In the genomic region with DNA sequence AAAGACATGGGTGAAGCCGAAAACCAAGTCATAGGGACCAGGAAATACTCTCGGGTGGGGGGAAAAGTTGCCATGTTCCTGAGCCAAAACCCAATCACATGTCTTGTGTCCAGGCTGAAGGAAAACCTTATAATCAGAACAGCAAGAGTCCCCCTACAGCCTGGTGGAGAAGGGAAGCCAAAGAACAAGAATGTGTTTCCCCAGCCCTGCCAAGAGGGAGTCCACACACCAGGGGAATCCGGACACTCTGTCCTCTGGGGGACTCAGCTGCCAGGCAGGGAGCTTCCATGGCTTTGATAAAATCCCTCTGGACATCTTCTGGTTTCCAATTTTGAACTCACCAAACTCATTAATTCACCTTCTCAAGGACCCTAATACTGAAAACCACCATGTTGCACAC, we compare ENCODE assay signal across 33 cellular contexts.
"Had no signal": no experiment of that assay in that cellular context is flagged by ENCODE, and none has a peak within 500 bp of the region (broad histone marks: within the 10 kb centered on the region; RNA-seq: fewer than 3 reads in every experiment).

No MANE protein-coding gene starts in this region.

- DNase-seq: activated B cell treated with CpG ODN at 0.5 μM for 24 hours; activated CD4-positive, alpha-beta memory T cell treated with anti-CD3 and anti-CD28 coated beads for 36 hours; activated CD4-positive, alpha-beta T cell treated with anti-CD3 and anti-CD28 coated beads for 4 hours; activated CD4-positive, alpha-beta T cell treated with anti-CD3 and anti-CD28 coated beads, Interleukin-2, amount 10 ng/mL, durations not matched to agents 24 days and 14 days; activated CD4-positive, alpha-beta T cell treated with anti-CD3 and anti-CD28 coated beads, Interleukin-2, amount 50 U/mL, for 1 hour; activated CD4-positive, alpha-beta T cell treated with anti-CD3 and anti-CD28 coated beads, Interleukin-2, amount 50 U/mL, for 4 hours; activated CD4-positive, CD25-positive, alpha-beta regulatory T cell treated with anti-CD3 and anti-CD28 coated beads, Interleukin-2, amount 50 U/mL, for 72 hours; activated CD8-positive, alpha-beta memory T cell treated with anti-CD3 and anti-CD28 coated beads, Interleukin-2, amount 50 U/mL, for 4 hours; activated CD8-positive, alpha-beta T cell treated with anti-CD3 and anti-CD28 coated beads for 36 hours; activated effector memory CD4-positive, alpha-beta T cell treated with anti-CD3 and anti-CD28 coated beads, Interleukin-2, amount 50 U/mL, for 16 hours; activated gamma-delta T cell treated with Interleukin-2 at 50 U/mL for 16 hours; activated naive CD4-positive, alpha-beta T cell; activated naive CD4-positive, alpha-beta T cell treated with anti-CD3 and anti-CD28 coated beads for 36 hours; activated naive CD4-positive, alpha-beta T cell treated with anti-CD3 and anti-CD28 coated beads, Interleukin-2, amount 50 U/mL, for 16 hours; activated naive CD8-positive, alpha-beta T cell treated with anti-CD3 and anti-CD28 coated beads for 36 hours; activated T-cell treated with anti-CD3 and anti-CD28 coated beads for 4 hours; activated T-cell treated with anti-CD3 and anti-CD28 coated beads, Interleukin-2, amount 50 U/mL, for 1 hour; activated T-cell treated with anti-CD3 and anti-CD28 coated beads, Interleukin-2, amount 50 U/mL, for 4 hours; activated T-cell treated with anti-CD3 and anti-CD28 coated beads, Interleukin-2, amount 50 U/mL, for 72 hours; adrenal gland; amniotic stem cell; aorta; body of pancreas; brain microvascular endothelial cell; caudate nucleus; cerebellar nuclear complex; T-helper 1 cell; T-helper 2 cell; T-helper 9 cell had no signal

- H3K9me3 ChIP-seq: adrenal gland, body of pancreas, breast epithelium had no signal

- H3K4me3 ChIP-seq: adrenal gland, body of pancreas, breast epithelium had no signal

- ATAC-seq: activated CD8-positive, alpha-beta T cell treated with anti-CD3 and anti-CD28 coated beads for 36 hours; activated naive CD4-positive, alpha-beta T cell treated with anti-CD3 and anti-CD28 coated beads, Interleukin-2, amount 50 U/mL, for 72 hours; activated T-cell treated with anti-CD3 and anti-CD28 coated beads, Interleukin-2, amount 50 U/mL, for 4 hours; activated T-cell treated with anti-CD3 and anti-CD28 coated beads, Interleukin-2, amount 50 U/mL, for 72 hours; activated T-helper 17 cell treated with anti-CD3 and anti-CD28 coated beads, Interleukin-2, amount 50 U/mL, for 72 hours; body of pancreas had no signal

- H3K36me3 ChIP-seq: adrenal gland, brain microvascular endothelial cell, breast epithelium had no signal

- H3K27ac ChIP-seq: adrenal gland, body of pancreas, brain microvascular endothelial cell, breast epithelium, VCaP had no signal

- H3K4me1 ChIP-seq: adrenal gland, body of pancreas, breast epithelium had no signal

- H3K27me3 ChIP-seq: adrenal gland, body of pancreas, brain microvascular endothelial cell, breast epithelium had no signal
